ENCODE assay signal across 1 cellular context in the genomic region with DNA sequence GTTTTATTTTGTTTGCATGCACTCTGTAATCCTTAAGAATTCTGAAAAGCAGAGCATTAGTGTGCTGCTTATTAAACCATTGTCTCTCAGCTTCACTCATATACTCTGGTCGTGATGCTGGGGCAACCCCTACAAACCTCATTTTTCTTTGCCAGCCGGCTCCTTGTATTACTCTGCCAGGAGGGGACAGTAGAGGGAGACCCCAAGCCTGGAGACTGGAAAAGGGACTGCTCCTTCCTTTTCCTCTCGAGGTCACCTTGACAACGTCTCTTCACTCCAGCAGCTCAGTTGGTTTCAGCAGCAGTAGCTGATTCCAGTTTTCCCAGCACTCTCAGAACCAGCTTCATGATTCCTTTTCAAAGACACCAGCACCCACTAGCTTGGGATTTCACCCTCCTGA.
TF ChIP-seq lines count a peak whose summit lies in the region.

No MANE protein-coding gene starts in this region.

TF ChIP-seq in A549, 52 proteins besides CTCF, POLR2A, EP300 and RAD21 (continued from another document):
- TF ChIP-seq, protein P1, sequence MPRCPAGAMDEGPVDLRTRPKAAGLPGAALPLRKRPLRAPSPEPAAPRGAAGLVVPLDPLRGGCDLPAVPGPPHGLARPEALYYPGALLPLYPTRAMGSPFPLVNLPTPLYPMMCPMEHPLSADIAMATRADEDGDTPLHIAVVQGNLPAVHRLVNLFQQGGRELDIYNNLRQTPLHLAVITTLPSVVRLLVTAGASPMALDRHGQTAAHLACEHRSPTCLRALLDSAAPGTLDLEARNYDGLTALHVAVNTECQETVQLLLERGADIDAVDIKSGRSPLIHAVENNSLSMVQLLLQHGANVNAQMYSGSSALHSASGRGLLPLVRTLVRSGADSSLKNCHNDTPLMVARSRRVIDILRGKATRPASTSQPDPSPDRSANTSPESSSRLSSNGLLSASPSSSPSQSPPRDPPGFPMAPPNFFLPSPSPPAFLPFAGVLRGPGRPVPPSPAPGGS (IDR thresholded peaks at IDR 0.05) = no peak
- TF ChIP-seq, protein P2, sequence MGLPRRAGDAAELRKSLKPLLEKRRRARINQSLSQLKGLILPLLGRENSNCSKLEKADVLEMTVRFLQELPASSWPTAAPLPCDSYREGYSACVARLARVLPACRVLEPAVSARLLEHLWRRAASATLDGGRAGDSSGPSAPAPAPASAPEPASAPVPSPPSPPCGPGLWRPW (IDR thresholded peaks at IDR 0.05) = no peak
- TF ChIP-seq NFE2L2 (conservative IDR thresholded peaks at IDR 0.05; ENCODE audit: low read length) (no peak), NPAS2 (CRISPR knock-in tag; IDR thresholded peaks at IDR 0.05; ENCODE audit: borderline replicate concordance) (no peak), TFCP2L1 (CRISPR knock-in tag; IDR thresholded peaks at IDR 0.05) (no peak), SREBF2 (IDR thresholded peaks at IDR 0.05) (no peak), JUNB (IDR thresholded peaks at IDR 0.05) (no peak), KDM5A (IDR thresholded peaks at IDR 0.05) (no peak), MAZ (IDR thresholded peaks at IDR 0.05; ENCODE audit: borderline replicate concordance, low read depth, low read length) (no peak), USF2 (IDR thresholded peaks at IDR 0.05) (no peak), TP53 (CRISPR knock-in tag; IDR thresholded peaks at IDR 0.05) (no peak), KDM1A (IDR thresholded peaks at IDR 0.05; ENCODE audit: low read depth) (no peak), ZSCAN20 (CRISPR knock-in tag; IDR thresholded peaks at IDR 0.05) (no peak), BHLHE40 (IDR thresholded peaks at IDR 0.05; ENCODE audit: low read depth, low read length) (no peak), HOXA7 (CRISPR knock-in tag; IDR thresholded peaks at IDR 0.05) (no peak), CBX2 (IDR thresholded peaks at IDR 0.05; ENCODE audit: borderline replicate concordance, low read depth) (no peak)
